ENCODE assay signal across 21 cellular contexts in genomic region chr18:4586729-4587128, GRCh38.
"Had no signal": no experiment of that assay in that cellular context is flagged by ENCODE, and none has a peak within 500 bp of the region (broad histone marks: within the 10 kb centered on the region; RNA-seq: fewer than 3 reads in every experiment).

No MANE protein-coding gene starts in this region.

- H3K27me3 Mint-ChIP-seq: activated CD4-positive, alpha-beta T cell treated with anti-CD3 and anti-CD28 coated beads for 36 hours; activated naive CD8-positive, alpha-beta T cell treated with anti-CD3 and anti-CD28 coated beads, Interleukin-2, amount 50 U/mL, for 24 hours; naive B cell; stimulated activated memory B cell treated with anti-CD40 and anti-IgM and Interleukin-4, amounts not matched to agents 10 μg/mL and 1 μg/mL and 100 μg/mL, for 72 hours had no signal

- DNase-seq: activated CD4-positive, alpha-beta T cell treated with anti-CD3 and anti-CD28 coated beads for 36 hours; activated CD8-positive, alpha-beta T cell treated with anti-CD3 and anti-CD28 coated beads, Interleukin-2, amount 10 ng/mL, durations not matched to agents 7 days and 5 days; activated naive CD4-positive, alpha-beta T cell; activated naive CD8-positive, alpha-beta T cell treated with anti-CD3 and anti-CD28 coated beads, Interleukin-2, amount 50 U/mL, for 24 hours; caudate nucleus; colonic mucosa; effector CD4-positive, alpha-beta T cell; kidney; midbrain; naive B cell; right cardiac atrium; stimulated activated CD4-positive, alpha-beta T cell treated with anti-CD3 and anti-CD28 coated beads, Interleukin-1b, Interleukin-23, amount 100 ng/mL, for 48 hours; SW 1271; T-helper 9 cell; WERI-Rb-1 had no signal

- H3K4me1 ChIP-seq: colonic mucosa, tibial nerve had no signal

- H3K36me3 ChIP-seq: colonic mucosa, neutrophil, tibial nerve, WERI-Rb-1 had no signal

- H3K4me1 Mint-ChIP-seq: activated CD4-positive, alpha-beta T cell treated with anti-CD3 and anti-CD28 coated beads for 36 hours; activated naive CD8-positive, alpha-beta T cell treated with anti-CD3 and anti-CD28 coated beads, Interleukin-2, amount 50 U/mL, for 24 hours; naive B cell; stimulated activated memory B cell treated with anti-CD40 and anti-IgM and Interleukin-4, amounts not matched to agents 10 μg/mL and 1 μg/mL and 100 μg/mL, for 72 hours had no signal

- FAIRE-seq: endothelial cell of umbilical vein, frontal cortex, kidney had no signal

- H3K36me3 Mint-ChIP-seq: naive B cell; stimulated activated memory B cell treated with anti-CD40 and anti-IgM and Interleukin-4, amounts not matched to agents 10 μg/mL and 1 μg/mL and 100 μg/mL, for 72 hours had no signal

- H3K4me3 ChIP-seq: colonic mucosa, tibial nerve had no signal

- H3K4me3 Mint-ChIP-seq: activated CD4-positive, alpha-beta T cell treated with anti-CD3 and anti-CD28 coated beads for 36 hours; activated CD8-positive, alpha-beta T cell treated with anti-CD3 and anti-CD28 coated beads, Interleukin-2, amount 10 ng/mL, durations not matched to agents 7 days and 5 days; activated naive CD8-positive, alpha-beta T cell treated with anti-CD3 and anti-CD28 coated beads, Interleukin-2, amount 50 U/mL, for 24 hours; activated T-helper 1 cell treated with anti-CD3 and anti-CD28 coated beads, Interleukin-12 subunit alpha, Interleukin-12 subunit beta, Interleukin-2, Interleukin-4 antibody, amounts not matched to agents 30 ng/mL and 10 ng/mL and 1 ng/mL, durations not matched to agents 14 hours and 24 hours and 36 hours; naive B cell; stimulated activated memory B cell treated with anti-CD40 and anti-IgM and Interleukin-4, amounts not matched to agents 10 μg/mL and 1 μg/mL and 100 μg/mL, for 72 hours had no signal

- H3K27me3 ChIP-seq: colonic mucosa, neutrophil, tibial nerve had no signal

- H3K9me3 ChIP-seq: colonic mucosa, neutrophil, tibial nerve had no signal

- ATAC-seq: activated CD4-positive, alpha-beta T cell treated with anti-CD3 and anti-CD28 coated beads for 36 hours; activated CD8-positive, alpha-beta T cell treated with anti-CD3 and anti-CD28 coated beads, Interleukin-2, amount 10 ng/mL, durations not matched to agents 7 days and 5 days; activated naive CD8-positive, alpha-beta T cell treated with anti-CD3 and anti-CD28 coated beads, Interleukin-2, amount 50 U/mL, for 24 hours; right cardiac atrium; stimulated activated memory B cell treated with anti-CD40 and anti-IgM and Interleukin-4, amounts not matched to agents 10 μg/mL and 1 μg/mL and 100 μg/mL, for 72 hours had no signal

- H3K27ac ChIP-seq: colonic mucosa, neutrophil, tibial nerve, WERI-Rb-1 had no signal

- H3K27ac Mint-ChIP-seq: activated CD4-positive, alpha-beta T cell treated with anti-CD3 and anti-CD28 coated beads for 36 hours; activated CD8-positive, alpha-beta T cell treated with anti-CD3 and anti-CD28 coated beads, Interleukin-2, amount 10 ng/mL, durations not matched to agents 7 days and 5 days; activated naive CD8-positive, alpha-beta T cell treated with anti-CD3 and anti-CD28 coated beads, Interleukin-2, amount 50 U/mL, for 24 hours; activated T-helper 1 cell treated with anti-CD3 and anti-CD28 coated beads, Interleukin-12 subunit alpha, Interleukin-12 subunit beta, Interleukin-2, Interleukin-4 antibody, amounts not matched to agents 30 ng/mL and 10 ng/mL and 1 ng/mL, durations not matched to agents 14 hours and 24 hours and 36 hours; naive B cell; stimulated activated memory B cell treated with anti-CD40 and anti-IgM and Interleukin-4, amounts not matched to agents 10 μg/mL and 1 μg/mL and 100 μg/mL, for 72 hours had no signal
